Comparison of ENCODE assay signal across 8 cellular contexts in the genomic region with DNA sequence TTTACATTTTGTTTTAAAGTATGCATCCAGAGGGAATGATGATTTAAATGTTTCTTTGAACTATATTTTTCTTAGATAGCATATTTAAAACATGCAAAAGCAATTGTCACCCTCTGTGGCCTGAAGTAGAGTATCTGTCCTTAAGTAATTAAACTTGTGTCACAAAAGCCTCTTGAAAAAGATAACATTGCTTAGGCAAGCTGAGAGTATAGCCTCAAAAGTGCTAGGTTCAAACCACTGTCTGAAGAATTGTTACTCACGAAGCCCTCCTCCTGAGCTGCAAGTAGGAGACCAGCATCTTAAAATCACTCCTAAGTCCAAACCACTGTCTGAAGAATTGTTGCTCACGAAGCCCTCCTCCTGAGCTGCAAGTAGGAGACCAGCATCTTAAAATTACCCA.
"Had no signal": no experiment of that assay in that cellular context is flagged by ENCODE, and none has a peak within 500 bp of the region (broad histone marks: within the 10 kb centered on the region; RNA-seq: fewer than 3 reads in every experiment).

No MANE protein-coding gene starts in this region.

- H3K4me1 ChIP-seq: HAP-1 had no signal

- H3K4me3 Mint-ChIP-seq: HFFc6 had no signal

- H3K4me3 ChIP-seq: HAP-1, K562 had no signal

- H3K27ac ChIP-seq: HL-60 had no signal

- DNase-seq: GOT3, H7, HFFc6 had no signal

- ATAC-seq: HCT116, HepG2, K562 had no signal

- H3K36me3 ChIP-seq: HAP-1 had no signal

- H3K9me3 Mint-ChIP-seq: HFFc6 had no signal

- FAIRE-seq: HepG2, K562 had no signal

- H3K27ac Mint-ChIP-seq: HFFc6 had no signal

- H3K9me3 ChIP-seq: HAP-1 had no signal
